8 cellular contexts compared by ENCODE assay signal in genomic region chr20:2663887-2664719, GRCh38. TPM values are rescaled to one million over a fixed set of nuclear protein-coding genes. Genes with fewer than 3 reads are reported as not detected.
DNase-seq lines count a peak whose midpoint lies in the region; ATAC-seq and TF ChIP-seq lines count a peak whose summit lies in the region.

Gene IDH3B (minus strand): TSS chr20:2664216. CDS start chr20:2664188, 28 bp downstream.

- H3K27ac Mint-ChIP-seq in nephron progenitor cell: peak within 1 kb of the TSS; percentile 98
- H3K27ac Mint-ChIP-seq in stimulated activated naive CD8-positive, alpha-beta T cell treated with anti-CD3 and anti-CD28 coated beads, Interleukin-15, amount 100 ng/mL, for 72 hours: peak within 1 kb of the TSS; percentile 96 to 98

- no peak for TF ChIP-seq CTCF in fibroblast of the aortic adventitia (IDR thresholded peaks at IDR 0.05; ENCODE audit: insufficient read depth, low read length)
- TF ChIP-seq CTCF in nephron progenitor cell (IDR thresholded peaks at IDR 0.05): no peak

- H3K4me3 ChIP-seq in fibroblast of the aortic adventitia (ENCODE audit: low read depth, low read length): peak within 1 kb of the TSS; percentile 100

- ATAC-seq in stimulated activated naive CD8-positive, alpha-beta T cell treated with anti-CD3 and anti-CD28 coated beads, Interleukin-15, amount 100 ng/mL, for 72 hours: peak; percentile 98

- no peaks in the 10 kb centered on the region for H3K9me3 Mint-ChIP-seq in nephron progenitor cell
- no peaks in the 10 kb centered on the region for H3K9me3 Mint-ChIP-seq in stimulated activated naive CD8-positive, alpha-beta T cell treated with anti-CD3 and anti-CD28 coated beads, Interleukin-15, amount 100 ng/mL, for 72 hours

- H3K4me1 Mint-ChIP-seq in nephron progenitor cell: peaks cover 29% of the 10 kb centered on the region
- H3K4me1 Mint-ChIP-seq in stimulated activated naive CD8-positive, alpha-beta T cell treated with anti-CD3 and anti-CD28 coated beads, Interleukin-15, amount 100 ng/mL, for 72 hours: peaks cover 39% of the 10 kb centered on the region

- H3K36me3 Mint-ChIP-seq in nephron progenitor cell (ENCODE audit: low read depth): peaks cover 22% of the 10 kb centered on the region

- peak within 1 kb of the TSS; percentile 88 for H3K4me3 Mint-ChIP-seq in nephron progenitor cell
- peak within 1 kb of the TSS; percentile 90 to 91 for H3K4me3 Mint-ChIP-seq in stimulated activated naive CD8-positive, alpha-beta T cell treated with anti-CD3 and anti-CD28 coated beads, Interleukin-15, amount 100 ng/mL, for 72 hours

- H3K27me3 Mint-ChIP-seq in nephron progenitor cell (ENCODE audit: low read depth, poor library complexity): peaks cover 32% of the 10 kb centered on the region
- no peaks in the 10 kb centered on the region for H3K27me3 Mint-ChIP-seq in stimulated activated naive CD8-positive, alpha-beta T cell treated with anti-CD3 and anti-CD28 coated beads, Interleukin-15, amount 100 ng/mL, for 72 hours

- DNase-seq in EH (ENCODE audit: low read depth) (peak; percentile 94), H4 (ENCODE audit: low spot score) (peak; percentile 90), M059J (ENCODE audit: low read depth) (peak; percentile 94), SHP77 treated with DMSO at 0.1 percent for 48 hours (lab: John Stamatoyannopoulos, UW) (peak; percentile 82), fibroblast of the aortic adventitia (ENCODE audit: low read depth) (peak; percentile 93), nephron progenitor cell (peak; percentile 88)
- DNase-seq in activated effector memory CD4-positive, alpha-beta T cell treated with anti-CD3 and anti-CD28 coated beads, Interleukin-2, amount 50 U/mL, for 16 hours: peak; percentile 98
- peak; percentile 83 to 91 for DNase-seq in stimulated activated naive CD8-positive, alpha-beta T cell treated with anti-CD3 and anti-CD28 coated beads, Interleukin-15, amount 100 ng/mL, for 72 hours

RNA-seq across cellular contexts. Expression of gene IDH3B, which starts in this region (rescaled TPM):
- total RNA-seq in H4 (2014; rRNA removed; shearing (Covaris generic)): 117 and 138 TPM in 2 replicates
- 206 and 210 TPM in 2 replicates for total RNA-seq in M059J (2014; rRNA removed; shearing (Covaris generic))
- 64.3 and 71.3 TPM in 2 replicates for total RNA-seq in fibroblast of the aortic adventitia (ENCODE audit: low replicate concordance)

Comparison
In these comparisons a context has a peak if more than half of its experiments do, and no peak if none do; other contexts are left out.
1. Peak in every context shown above with its lines: DNase-seq, ATAC-seq and H3K4me3 ChIP-seq.